ENCODE assay signal across 17 cellular contexts in genomic region chr2:88220733-88221132, GRCh38.
"Had no signal": no experiment of that assay in that cellular context is flagged by ENCODE, and none has a peak within 500 bp of the region (broad histone marks: within the 10 kb centered on the region; RNA-seq: fewer than 3 reads in every experiment).

No MANE protein-coding gene starts in this region.

- H3K4me3 ChIP-seq: adrenal gland, dorsolateral prefrontal cortex, left ventricle myocardium inferior, tibial artery had no signal

- H3K36me3 Mint-ChIP-seq: activated CD4-positive, alpha-beta memory T cell treated with anti-CD3 and anti-CD28 coated beads for 36 hours; activated naive CD4-positive, alpha-beta T cell treated with anti-CD3 and anti-CD28 coated beads, Interleukin-2, amount 50 U/mL, for 24 hours had no signal

- H3K9me3 Mint-ChIP-seq: activated CD4-positive, alpha-beta memory T cell treated with anti-CD3 and anti-CD28 coated beads for 36 hours; activated naive CD4-positive, alpha-beta T cell treated with anti-CD3 and anti-CD28 coated beads, Interleukin-2, amount 50 U/mL, for 24 hours; activated T-cell treated with anti-CD3 and anti-CD28 coated beads, Interleukin-2, amount 50 U/mL, for 4 hours had no signal

- H3K27ac ChIP-seq: adrenal gland, dorsolateral prefrontal cortex, left ventricle myocardium inferior, neutrophil, tibial artery had no signal

- H3K9me3 ChIP-seq: adrenal gland, neutrophil had no signal

- H3K4me1 ChIP-seq: adrenal gland, left ventricle myocardium inferior, tibial artery had no signal

- H3K4me1 Mint-ChIP-seq: activated naive CD4-positive, alpha-beta T cell treated with anti-CD3 and anti-CD28 coated beads, Interleukin-2, amount 50 U/mL, for 24 hours; naive B cell had no signal

- H3K36me3 ChIP-seq: adrenal gland, left ventricle myocardium inferior, neutrophil, tibial artery had no signal

- H3K27ac Mint-ChIP-seq: activated CD4-positive, alpha-beta memory T cell treated with anti-CD3 and anti-CD28 coated beads for 36 hours; activated naive CD4-positive, alpha-beta T cell treated with anti-CD3 and anti-CD28 coated beads, Interleukin-2, amount 50 U/mL, for 24 hours had no signal

- H3K4me3 Mint-ChIP-seq: activated CD4-positive, alpha-beta memory T cell treated with anti-CD3 and anti-CD28 coated beads for 36 hours; activated naive CD4-positive, alpha-beta T cell treated with anti-CD3 and anti-CD28 coated beads, Interleukin-2, amount 50 U/mL, for 24 hours; activated T-cell treated with anti-CD3 and anti-CD28 coated beads, Interleukin-2, amount 50 U/mL, for 4 hours; naive B cell had no signal

- DNase-seq: activated CD4-positive, alpha-beta memory T cell treated with anti-CD3 and anti-CD28 coated beads for 36 hours; activated CD4-positive, alpha-beta T cell treated with anti-CD3 and anti-CD28 coated beads for 1 hour; activated effector memory CD4-positive, alpha-beta T cell treated with anti-CD3 and anti-CD28 coated beads, Interleukin-2, amount 50 U/mL, for 16 hours; activated T-cell treated with anti-CD3 and anti-CD28 coated beads, Interleukin-2, amount 50 U/mL, for 4 hours; adrenal gland; dorsolateral prefrontal cortex; islet precursor cell; left ventricle myocardium inferior; naive B cell; retina; stimulated activated CD4-positive, alpha-beta T cell treated with anti-CD3 and anti-CD28 coated beads, Interleukin-15, amount 100 ng/mL, for 24 hours; stimulated activated CD4-positive, alpha-beta T cell treated with anti-CD3 and anti-CD28 coated beads, Interleukin-4, amount 100 ng/mL, for 24 hours; stimulated activated naive CD4-positive, alpha-beta T cell; T1000; tibial artery had no signal

- H3K27me3 ChIP-seq: adrenal gland had no signal
